29 cellular contexts compared by ENCODE assay signal in the genomic region with DNA sequence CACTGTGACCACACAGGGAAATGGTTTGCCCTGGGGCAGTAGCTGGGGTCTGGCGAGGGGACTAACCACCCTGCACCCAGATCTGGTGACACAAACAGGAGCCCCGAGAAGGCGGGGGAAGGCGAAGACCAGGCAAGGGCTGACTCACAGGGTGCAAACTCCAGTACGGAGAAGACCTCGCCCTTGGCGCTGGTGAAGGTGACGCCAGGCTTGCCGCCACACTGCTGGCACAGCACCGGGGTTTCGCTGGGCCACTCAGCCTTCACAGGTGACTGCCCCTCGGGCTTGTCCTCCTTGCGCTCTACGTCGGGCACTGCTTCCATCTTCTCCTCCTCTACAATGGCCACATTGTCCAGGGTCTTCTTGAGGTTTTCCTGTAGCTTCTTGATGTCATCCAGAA.
"Had no signal": no experiment of that assay in that cellular context is flagged by ENCODE, and none has a peak within 500 bp of the region (broad histone marks: within the 10 kb centered on the region; RNA-seq: fewer than 3 reads in every experiment).

No MANE protein-coding gene starts in this region.

- H3K9ac ChIP-seq: parathyroid adenoma had no signal

- H3K4me1 Mint-ChIP-seq: mesothelial cell of epicardium; stimulated activated naive CD8-positive, alpha-beta T cell treated with anti-CD3 and anti-CD28 coated beads, Interleukin-15, amount 100 ng/mL, for 72 hours had no signal

- H3K36me3 Mint-ChIP-seq: natural killer cell treated with Interleukin-12 subunit alpha and Interleukin-12 subunit beta and Interleukin-15 and Interleukin-18, amount 100 ng/mL, for 72 hours had no signal

- H3K4me1 ChIP-seq: prostate gland, right atrium auricular region, transverse colon, vagina had no signal

- H3K4me3 ChIP-seq: dorsolateral prefrontal cortex, lung, mucosa of descending colon, prostate gland, right atrium auricular region, skin epidermis, suprapubic skin, transverse colon, vagina had no signal

- FAIRE-seq: colon, frontal cortex had no signal

- H3K27ac ChIP-seq: dorsolateral prefrontal cortex, neutrophil, parathyroid adenoma, prostate gland, right atrium auricular region, skin epidermis, suprapubic skin, transverse colon, vagina had no signal

- H3K27me3 ChIP-seq: dorsolateral prefrontal cortex, neutrophil, right atrium auricular region, suprapubic skin, transverse colon, vagina had no signal

- H3K9me3 ChIP-seq: mucosa of descending colon, neutrophil, prostate gland, right atrium auricular region, suprapubic skin, transverse colon, vagina had no signal

- H3K4me3 Mint-ChIP-seq: immature natural killer cell; mesothelial cell of epicardium; naive B cell; natural killer cell treated with Interleukin-12 subunit alpha and Interleukin-12 subunit beta and Interleukin-15 and Interleukin-18, amount 100 ng/mL, for 72 hours; neural crest cell; stimulated activated naive CD8-positive, alpha-beta T cell treated with anti-CD3 and anti-CD28 coated beads, Interleukin-15, amount 100 ng/mL, for 72 hours had no signal

- H2AFZ ChIP-seq: parathyroid adenoma had no signal

- H3K27ac Mint-ChIP-seq: immature natural killer cell; mesothelial cell of epicardium; naive B cell; natural killer cell treated with Interleukin-12 subunit alpha and Interleukin-12 subunit beta and Interleukin-15 and Interleukin-18, amount 100 ng/mL, for 72 hours had no signal

- H3K27me3 Mint-ChIP-seq: naive B cell; natural killer cell treated with Interleukin-12 subunit alpha and Interleukin-12 subunit beta and Interleukin-15 and Interleukin-18, amount 100 ng/mL, for 72 hours; stimulated activated naive CD8-positive, alpha-beta T cell treated with anti-CD3 and anti-CD28 coated beads, Interleukin-15, amount 100 ng/mL, for 72 hours had no signal

- ATAC-seq: left ventricle myocardium superior; mucosa of descending colon; natural killer cell treated with Interleukin-12 subunit alpha and Interleukin-12 subunit beta and Interleukin-15 and Interleukin-18, amount 100 ng/mL, for 72 hours; stimulated activated naive CD8-positive, alpha-beta T cell treated with anti-CD3 and anti-CD28 coated beads, Interleukin-15, amount 100 ng/mL, for 72 hours had no signal

- DNase-seq: dorsolateral prefrontal cortex; effector CD4-positive, alpha-beta T cell; hypothalamus; immature natural killer cell; islet precursor cell; left ventricle myocardium superior; mesenchymal stem cell; mucosa of descending colon; naive B cell; stimulated activated CD4-positive, alpha-beta T cell treated with anti-CD3 and anti-CD28 coated beads, Interleukin-12 subunit alpha, Interleukin-12 subunit beta, amount 100 ng/mL, for 4 hours; stimulated activated CD4-positive, alpha-beta T cell treated with anti-CD3 and anti-CD28 coated beads, Interleukin-1b, Interleukin-23, amount 100 ng/mL, for 48 hours; stimulated activated CD4-positive, alpha-beta T cell treated with anti-CD3 and anti-CD28 coated beads, Interleukin-4, amount 100 ng/mL, for 1 hour; stimulated activated CD8-positive, alpha-beta memory T cell treated with anti-CD3 and anti-CD28 coated beads, Interleukin-4, amount 100 ng/mL, for 48 hours; stimulated activated naive CD4-positive, alpha-beta T cell; stimulated activated naive CD8-positive, alpha-beta T cell treated with anti-CD3 and anti-CD28 coated beads, Interleukin-15, amount 100 ng/mL, for 72 hours; transverse colon had no signal

- H3K79me2 ChIP-seq: parathyroid adenoma had no signal

- H3K9me3 Mint-ChIP-seq: immature natural killer cell; mesothelial cell of epicardium; naive B cell; natural killer cell treated with Interleukin-12 subunit alpha and Interleukin-12 subunit beta and Interleukin-15 and Interleukin-18, amount 100 ng/mL, for 72 hours; neural crest cell; stimulated activated naive CD8-positive, alpha-beta T cell treated with anti-CD3 and anti-CD28 coated beads, Interleukin-15, amount 100 ng/mL, for 72 hours had no signal
